ENCODE assay signal across 8 cellular contexts in the genomic region with DNA sequence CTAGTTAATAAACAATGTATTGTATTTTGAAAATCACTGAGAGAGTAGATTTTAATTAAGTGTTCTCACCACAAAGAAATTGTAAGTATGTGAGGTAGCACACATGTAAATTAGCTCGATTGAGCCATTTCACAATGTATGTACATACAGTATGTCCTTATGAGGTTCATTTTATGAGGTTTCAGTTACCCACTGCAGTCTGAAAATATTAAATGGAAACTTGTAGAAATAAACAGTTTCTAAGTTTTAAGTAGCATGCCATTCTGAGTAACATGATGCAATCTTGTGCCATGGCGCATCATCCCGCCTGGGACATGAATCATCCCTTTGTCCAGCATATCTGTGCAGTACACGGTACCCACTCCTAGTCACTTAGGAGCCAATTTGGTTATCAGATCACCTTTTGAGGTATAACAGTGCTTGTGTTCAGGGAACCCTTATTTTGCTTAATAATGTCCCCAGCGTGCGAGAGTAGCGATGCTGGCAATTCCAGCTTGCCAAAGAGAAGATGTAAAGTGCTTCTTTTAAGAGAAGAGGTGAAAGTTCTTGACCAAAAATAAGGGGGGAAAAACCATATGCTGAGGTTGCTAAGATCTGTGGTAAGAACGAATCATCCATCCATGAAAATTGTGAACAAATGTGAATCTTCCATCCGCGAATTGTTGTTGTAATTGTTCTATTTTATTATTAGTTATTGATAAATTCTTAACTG.
DNase-seq lines count a peak whose midpoint lies in the region; ATAC-seq and TF ChIP-seq lines count a peak whose summit lies in the region.

No MANE protein-coding gene starts in this region.

- TF ChIP-seq CTCF in fibroblast of villous mesenchyme (IDR thresholded peaks at IDR 0.05; ENCODE audit: insufficient read depth, low read depth, low read length) = no peak

- peaks cover 35% of the 10 kb centered on the region for H3K36me3 Mint-ChIP-seq in activated CD4-positive, alpha-beta memory T cell treated with anti-CD3 and anti-CD28 coated beads for 36 hours
- peaks cover 78% of the 10 kb centered on the region for H3K36me3 Mint-ChIP-seq in stimulated activated effector memory CD8-positive, alpha-beta T cell treated with anti-CD3 and anti-CD28 coated beads, Interleukin-12 subunit alpha, Interleukin-12 subunit beta, amount 100 ng/mL, for 72 hours

- no peak overlapping the region for H3K4me3 ChIP-seq in fibroblast of villous mesenchyme (ENCODE audit: low read depth, low read length)

- peak; percentile 87 for ATAC-seq in stimulated activated effector memory CD8-positive, alpha-beta T cell treated with anti-CD3 and anti-CD28 coated beads, Interleukin-12 subunit alpha, Interleukin-12 subunit beta, amount 100 ng/mL, for 72 hours
- ATAC-seq in left colon (no peak), HG02981 (IDR thresholded peaks at IDR 0.05; ENCODE audit: unreplicated experiment) (no peak)

- H3K4me1 Mint-ChIP-seq in activated CD4-positive, alpha-beta memory T cell treated with anti-CD3 and anti-CD28 coated beads for 36 hours (ENCODE audit: low read depth) = peaks cover 78% of the 10 kb centered on the region
- H3K4me1 Mint-ChIP-seq in stimulated activated effector memory CD8-positive, alpha-beta T cell treated with anti-CD3 and anti-CD28 coated beads, Interleukin-12 subunit alpha, Interleukin-12 subunit beta, amount 100 ng/mL, for 72 hours = peaks cover 69% of the 10 kb centered on the region

- DNase-seq in SIG-M5 treated with dmso at 0.1 percent for 504 hours (lab: John Stamatoyannopoulos, UW; ENCODE audit: unreplicated experiment) = peak; percentile 64
- no peak for DNase-seq in SIG-M5 (lab: John Stamatoyannopoulos, UW)
- peak; percentile 83 for DNase-seq in activated CD4-positive, alpha-beta memory T cell treated with anti-CD3 and anti-CD28 coated beads for 36 hours
- peak; percentile 82 for DNase-seq in fibroblast of villous mesenchyme (ENCODE audit: low read depth)
- no peak for DNase-seq in stimulated activated effector memory CD8-positive, alpha-beta T cell treated with anti-CD3 and anti-CD28 coated beads, Interleukin-12 subunit alpha, Interleukin-12 subunit beta, amount 100 ng/mL, for 72 hours (ENCODE audit: low spot score in 2 of 2)
- no peak for DNase-seq in left colon
- DNase-seq in NCI-H2029 (lab: John Stamatoyannopoulos, UW) = no peak

- H3K4me3 Mint-ChIP-seq in activated CD4-positive, alpha-beta memory T cell treated with anti-CD3 and anti-CD28 coated beads for 36 hours = no peak overlapping the region
- no peak overlapping the region for H3K4me3 Mint-ChIP-seq in stimulated activated effector memory CD8-positive, alpha-beta T cell treated with anti-CD3 and anti-CD28 coated beads, Interleukin-12 subunit alpha, Interleukin-12 subunit beta, amount 100 ng/mL, for 72 hours

- POLR2A ChIA-PET in activated CD4-positive, alpha-beta memory T cell treated with anti-CD3 and anti-CD28 coated beads for 36 hours (lab: Charles Lee) = interaction anchor here (1.1 kb wide), 1 partner anchor 17 kb away, joined by 3 read pairs; no protein-coding TSS in a partner anchor

- CTCF ChIA-PET in activated CD4-positive, alpha-beta memory T cell treated with anti-CD3 and anti-CD28 coated beads for 36 hours (lab: Charles Lee) = interaction anchor here (1.4 to 2.7 kb wide), 4 partner anchors 8 to 76 kb away, joined by 4 to 17 read pairs (median 12); no protein-coding TSS in a partner anchor

- no peaks in the 10 kb centered on the region for H3K27me3 Mint-ChIP-seq in activated CD4-positive, alpha-beta memory T cell treated with anti-CD3 and anti-CD28 coated beads for 36 hours

- H3K27ac Mint-ChIP-seq in activated CD4-positive, alpha-beta memory T cell treated with anti-CD3 and anti-CD28 coated beads for 36 hours = peak overlapping the region; percentile 92
- peak overlapping the region; percentile 46 for H3K27ac Mint-ChIP-seq in stimulated activated effector memory CD8-positive, alpha-beta T cell treated with anti-CD3 and anti-CD28 coated beads, Interleukin-12 subunit alpha, Interleukin-12 subunit beta, amount 100 ng/mL, for 72 hours

- H3K9me3 Mint-ChIP-seq in activated CD4-positive, alpha-beta memory T cell treated with anti-CD3 and anti-CD28 coated beads for 36 hours = no peaks in the 10 kb centered on the region
- H3K9me3 Mint-ChIP-seq in stimulated activated effector memory CD8-positive, alpha-beta T cell treated with anti-CD3 and anti-CD28 coated beads, Interleukin-12 subunit alpha, Interleukin-12 subunit beta, amount 100 ng/mL, for 72 hours = no peaks in the 10 kb centered on the region

- intact Hi-C loops in activated CD4-positive, alpha-beta memory T cell treated with anti-CD3 and anti-CD28 coated beads for 36 hours (cut with micrococcal nuclease) = loop anchor here (2.0 kb wide), 1 partner anchor 45 kb away; no protein-coding TSS in a partner anchor
- intact Hi-C loops in left colon (cut with DNase I, micrococcal nuclease) = no loop called here

Comparison
In these comparisons a context has a peak if more than half of its experiments do, and no peak if none do; other contexts are left out.
1. DNase-seq: peak in SIG-M5 treated with dmso at 0.1 percent for 504 hours (single experiment), activated CD4-positive, alpha-beta memory T cell treated with anti-CD3 and anti-CD28 coated beads for 36 hours (single experiment) and fibroblast of villous mesenchyme (single experiment); none in SIG-M5 (single experiment), stimulated activated effector memory CD8-positive, alpha-beta T cell treated with anti-CD3 and anti-CD28 coated beads, Interleukin-12 subunit alpha, Interleukin-12 subunit beta, amount 100 ng/mL, for 72 hours (0 of 2), left colon (0 of 2) and NCI-H2029 (single experiment).